ENCODE assay signal across 8 cellular contexts in genomic region chr6:48765352-48765961, GRCh38.
DNase-seq lines count a peak whose midpoint lies in the region; ATAC-seq lines count a peak whose summit lies in the region.

No MANE protein-coding gene starts in this region.

- no peaks in the 10 kb centered on the region for H4K20me1 ChIP-seq in Karpas-422 (ENCODE audit: insufficient read depth, low read depth, low read length)

- H3K4me3 ChIP-seq in Karpas-422 (ENCODE audit: low read length) (no peak overlapping the region), neuronal stem cell (ENCODE audit: low read length in 2 of 2) (no peak overlapping the region)

- H2BK12ac ChIP-seq in neuronal stem cell (ENCODE audit: low read length) = no peak overlapping the region

- H3K27ac ChIP-seq in Karpas-422 (ENCODE audit: low read length) (peak overlapping the region; percentile 71; the same call in 1 of the 2 replicates), neuronal stem cell (replicated peaks; ENCODE audit: low read length) (no peak overlapping the region)

- H3K79me1 ChIP-seq in neuronal stem cell (ENCODE audit: low read depth, low read length) = no peaks in the 10 kb centered on the region

- no peak overlapping the region for H2AK5ac ChIP-seq in neuronal stem cell (ENCODE audit: low read depth, low read length)

- ATAC-seq in esophagus mucosa = peak; percentile 78
- no peak for ATAC-seq in GM19328 (IDR thresholded peaks at IDR 0.05; ENCODE audit: unreplicated experiment)
- no peak for ATAC-seq in GM18870 (IDR thresholded peaks at IDR 0.05; ENCODE audit: unreplicated experiment)

- no peak overlapping the region for H4K8ac ChIP-seq in neuronal stem cell (ENCODE audit: low read depth, low read length)

- H3K14ac ChIP-seq in neuronal stem cell (ENCODE audit: low read length) = no peak overlapping the region

- H2BK120ac ChIP-seq in neuronal stem cell (ENCODE audit: low read depth, low read length) = no peak overlapping the region

- H3K4me2 ChIP-seq in Karpas-422 (ENCODE audit: low read depth, low read length, poor library complexity, severe bottlenecking) (peak overlapping the region; percentile 44), neuronal stem cell (ENCODE audit: insufficient read depth, low read length, poor library complexity, severe bottlenecking) (no peak overlapping the region)

- H4K91ac ChIP-seq in neuronal stem cell (ENCODE audit: low read depth, low read length, poor library complexity) = no peak overlapping the region

- H3K18ac ChIP-seq in neuronal stem cell (ENCODE audit: low read length) = no peak overlapping the region

- peak overlapping the region; percentile 47; the same call in 1 of the 2 replicates for H2AFZ ChIP-seq in Karpas-422 (ENCODE audit: low read length)
- H2AFZ ChIP-seq in neuronal stem cell (ENCODE audit: low read length) = no peak overlapping the region

- no peak overlapping the region for H2BK15ac ChIP-seq in neuronal stem cell (ENCODE audit: low read length)

- H3K23ac ChIP-seq in neuronal stem cell (ENCODE audit: low read depth, low read length, poor library complexity) = no peak overlapping the region

- DNase-seq in EH (ENCODE audit: low read depth) (peak; percentile 66), Karpas-422 (peak; percentile 93), RPMI7951 (ENCODE audit: low read depth) (peak; percentile 74), neuronal stem cell (ENCODE audit: low spot score) (peak; percentile 64), NK-92 (lab: John Stamatoyannopoulos, UW; ENCODE audit: unreplicated experiment) (no peak)

- H3K9ac ChIP-seq in Karpas-422 (ENCODE audit: low read length) = peak overlapping the region; percentile 25; the same call in 1 of the 2 replicates
- H3K9ac ChIP-seq in neuronal stem cell (ENCODE audit: low read depth, low read length, poor library complexity) = no peak overlapping the region

- no peaks in the 10 kb centered on the region for H3K9me2 ChIP-seq in Karpas-422 (replicated peaks; ENCODE audit: insufficient read depth, low read length)

- H3K4me1 ChIP-seq in Karpas-422 (ENCODE audit: low read length) (peaks cover 42% of the 10 kb centered on the region), neuronal stem cell (ENCODE audit: control insufficient read depth in 2 of 2, insufficient read depth in 1 of 2, low read depth in 1 of 2, low read length in 2 of 2) (no peaks in the 10 kb centered on the region)

- H3K4ac ChIP-seq in neuronal stem cell (ENCODE audit: low read length) = no peak overlapping the region

- H3K9me3 ChIP-seq in Karpas-422 (ENCODE audit: low read length) (no peaks in the 10 kb centered on the region), neuronal stem cell (replicated peaks in 1 of 2; ENCODE audit: control insufficient read depth in 2 of 2, insufficient read depth in 1 of 2, low read depth in 1 of 2, low read length in 2 of 2) (no peaks in the 10 kb centered on the region)

- no CpG with 5 or more reads among the region's 7 CpGs for WGBS in neuronal stem cell (ENCODE audit: extremely low coverage in 2 of 2, insufficient read length in 2 of 2, insufficient replicate concordance in 1 of 2), 2 donors

- no peaks in the 10 kb centered on the region for H3K27me3 ChIP-seq in Karpas-422 (ENCODE audit: low read length)
- no peaks in the 10 kb centered on the region for H3K27me3 ChIP-seq in neuronal stem cell (ENCODE audit: control insufficient read depth in 3 of 3, insufficient read depth in 3 of 3, low read depth in 1 of 3, low read length in 3 of 3)

- no peak overlapping the region for H2BK5ac ChIP-seq in neuronal stem cell (ENCODE audit: low read length)

- no peaks in the 10 kb centered on the region for H3K79me2 ChIP-seq in Karpas-422 (ENCODE audit: low read length)

- H3K36me3 ChIP-seq in Karpas-422 (ENCODE audit: insufficient read depth, low read length) (no peaks in the 10 kb centered on the region), neuronal stem cell (replicated peaks in 1 of 2; ENCODE audit: control insufficient read depth in 2 of 2, insufficient read depth in 2 of 2, low read length in 2 of 2) (no peaks in the 10 kb centered on the region)
